Comparison of ENCODE assay signal across 12 cellular contexts in genomic region chr7:24912874-24913514, GRCh38.
DNase-seq lines count a peak whose midpoint lies in the region; ATAC-seq and TF ChIP-seq lines count a peak whose summit lies in the region.
"Had no signal": no experiment of that assay in that cellular context is flagged by ENCODE, and none has a peak within 500 bp of the region (broad histone marks: within the 10 kb centered on the region; RNA-seq: fewer than 3 reads in every experiment).

No MANE protein-coding gene starts in this region.

- CTCF ChIA-PET in activated CD4-positive, alpha-beta T cell treated with anti-CD3 and anti-CD28 coated beads, Interleukin-2, amount 10 ng/mL, durations not matched to agents 7 days and 5 days (lab: Charles Lee), result interaction anchor here (1.1 to 2.1 kb wide), 7 partner anchors 10 to 92 kb away, joined by 3 to 12 read pairs (median 4); no protein-coding TSS in a partner anchor

- H3K4me1 ChIP-seq in sigmoid colon (no peaks in the 10 kb centered on the region), colonic mucosa (no peaks in the 10 kb centered on the region)

- H3K27ac Mint-ChIP-seq in activated CD4-positive, alpha-beta T cell treated with anti-CD3 and anti-CD28 coated beads, Interleukin-2, amount 10 ng/mL, durations not matched to agents 7 days and 5 days, result peak overlapping the region; percentile 20
- H3K27ac Mint-ChIP-seq in activated naive CD8-positive, alpha-beta T cell, result peak overlapping the region; percentile 73
- H3K27ac Mint-ChIP-seq in stimulated activated memory B cell treated with anti-CD40 and anti-IgM and Interleukin-4, amounts not matched to agents 10 μg/mL and 1 μg/mL and 100 μg/mL, for 72 hours, result peak overlapping the region; percentile 71
- H3K27ac Mint-ChIP-seq: type B pancreatic cell had no signal

- no peak for TF ChIP-seq POLR2A in sigmoid colon (IDR thresholded peaks at IDR 0.05)

- H3K4me1 Mint-ChIP-seq in activated CD4-positive, alpha-beta T cell treated with anti-CD3 and anti-CD28 coated beads, Interleukin-2, amount 10 ng/mL, durations not matched to agents 7 days and 5 days, result peaks cover 77% of the 10 kb centered on the region
- H3K4me1 Mint-ChIP-seq in activated naive CD8-positive, alpha-beta T cell (ENCODE audit: low read depth), result peaks cover 77% of the 10 kb centered on the region
- H3K4me1 Mint-ChIP-seq in stimulated activated memory B cell treated with anti-CD40 and anti-IgM and Interleukin-4, amounts not matched to agents 10 μg/mL and 1 μg/mL and 100 μg/mL, for 72 hours, result peaks cover 81% of the 10 kb centered on the region

- no peak overlapping the region for H3K9ac ChIP-seq in colonic mucosa (ENCODE audit: low read depth in 2 of 2, low read length in 2 of 2)

- H3K4me3 ChIP-seq in sigmoid colon, result no peak overlapping the region
- H3K4me3 ChIP-seq in colonic mucosa, result no peak overlapping the region

- H3K27me3 ChIP-seq in sigmoid colon (no peaks in the 10 kb centered on the region), colonic mucosa (no peaks in the 10 kb centered on the region)

- H3K36me3 Mint-ChIP-seq in activated CD4-positive, alpha-beta T cell treated with anti-CD3 and anti-CD28 coated beads, Interleukin-2, amount 10 ng/mL, durations not matched to agents 7 days and 5 days (ENCODE audit: low read depth), result peaks cover 52% of the 10 kb centered on the region
- peaks cover 17% of the 10 kb centered on the region for H3K36me3 Mint-ChIP-seq in activated naive CD8-positive, alpha-beta T cell
- H3K36me3 Mint-ChIP-seq in stimulated activated memory B cell treated with anti-CD40 and anti-IgM and Interleukin-4, amounts not matched to agents 10 μg/mL and 1 μg/mL and 100 μg/mL, for 72 hours, result peaks cover 10% of the 10 kb centered on the region
- H3K36me3 Mint-ChIP-seq: type B pancreatic cell had no signal

- no peaks in the 10 kb centered on the region for H3K27me3 Mint-ChIP-seq in activated CD4-positive, alpha-beta T cell treated with anti-CD3 and anti-CD28 coated beads, Interleukin-2, amount 10 ng/mL, durations not matched to agents 7 days and 5 days
- no peaks in the 10 kb centered on the region for H3K27me3 Mint-ChIP-seq in activated naive CD8-positive, alpha-beta T cell
- H3K27me3 Mint-ChIP-seq in stimulated activated memory B cell treated with anti-CD40 and anti-IgM and Interleukin-4, amounts not matched to agents 10 μg/mL and 1 μg/mL and 100 μg/mL, for 72 hours, result no peaks in the 10 kb centered on the region
- H3K27me3 Mint-ChIP-seq: type B pancreatic cell had no signal

- H3K27ac ChIP-seq in sigmoid colon (no peak overlapping the region), colonic mucosa (no peak overlapping the region)

- H3K9me3 ChIP-seq in sigmoid colon (no peaks in the 10 kb centered on the region), colonic mucosa (no peaks in the 10 kb centered on the region)

- no peak for TF ChIP-seq EP300 in sigmoid colon (IDR thresholded peaks at IDR 0.05)

- no peak overlapping the region for H3K4me3 Mint-ChIP-seq in activated CD4-positive, alpha-beta T cell treated with anti-CD3 and anti-CD28 coated beads, Interleukin-2, amount 10 ng/mL, durations not matched to agents 7 days and 5 days
- no peak overlapping the region for H3K4me3 Mint-ChIP-seq in activated naive CD8-positive, alpha-beta T cell
- H3K4me3 Mint-ChIP-seq in stimulated activated memory B cell treated with anti-CD40 and anti-IgM and Interleukin-4, amounts not matched to agents 10 μg/mL and 1 μg/mL and 100 μg/mL, for 72 hours, result no peak overlapping the region
- H3K4me3 Mint-ChIP-seq: type B pancreatic cell had no signal

- DNase-seq in activated CD4-positive, alpha-beta T cell treated with anti-CD3 and anti-CD28 coated beads, Interleukin-2, amount 10 ng/mL, durations not matched to agents 7 days and 5 days, result no peak
- DNase-seq in activated CD4-positive, alpha-beta T cell treated with anti-CD3 and anti-CD28 coated beads, Interleukin-2, amount 50 U/mL, for 1 hour, result no peak
- peak; percentile 31 for DNase-seq in NAMALWA (ENCODE audit: low spot score)
- no peak for DNase-seq in sigmoid colon
- DNase-seq in colonic mucosa, result no peak
- no peak for DNase-seq in left cardiac atrium
- DNase-seq: amygdala, DMS153, NCI-H526 treated with DMSO at 0.1 percent for 48 hours had no signal

- 86 to 95% methylated on average over 8 of the region's 8 CpGs for WGBS in sigmoid colon, 2 donors

- H3K36me3 ChIP-seq in sigmoid colon (no peaks in the 10 kb centered on the region), colonic mucosa (no peaks in the 10 kb centered on the region)

- intact Hi-C loops in sigmoid colon (cut with DNase I), result no loop called here
- intact Hi-C loops in colonic mucosa (cut with DNase I), result no loop called here
- intact Hi-C loops in left cardiac atrium (cut with DNase I), result no loop called here

- POLR2A ChIA-PET in activated CD4-positive, alpha-beta T cell treated with anti-CD3 and anti-CD28 coated beads, Interleukin-2, amount 10 ng/mL, durations not matched to agents 7 days and 5 days (lab: Charles Lee), result no interaction called here

- ATAC-seq in stimulated activated memory B cell treated with anti-CD40 and anti-IgM and Interleukin-4, amounts not matched to agents 10 μg/mL and 1 μg/mL and 100 μg/mL, for 72 hours, result no peak
- no peak for ATAC-seq in left cardiac atrium

- peaks cover 11% of the 10 kb centered on the region for H3K9me3 Mint-ChIP-seq in activated CD4-positive, alpha-beta T cell treated with anti-CD3 and anti-CD28 coated beads, Interleukin-2, amount 10 ng/mL, durations not matched to agents 7 days and 5 days
- H3K9me3 Mint-ChIP-seq in activated naive CD8-positive, alpha-beta T cell (ENCODE audit: low read depth), result no peaks in the 10 kb centered on the region
- no peaks in the 10 kb centered on the region for H3K9me3 Mint-ChIP-seq in stimulated activated memory B cell treated with anti-CD40 and anti-IgM and Interleukin-4, amounts not matched to agents 10 μg/mL and 1 μg/mL and 100 μg/mL, for 72 hours

- TF ChIP-seq CTCF in sigmoid colon (IDR thresholded peaks at IDR 0.05) (no peak), colonic mucosa (IDR thresholded peaks at IDR 0.05) (no peak)

Comparison
In these comparisons a context has a peak if more than half of its experiments do, and no peak if none do; other contexts are left out.
1. H3K27ac Mint-ChIP-seq: peak in every context shown above with its lines; median percentile 73 in activated naive CD8-positive, alpha-beta T cell; 71 in stimulated activated memory B cell treated with anti-CD40 and anti-IgM and Interleukin-4, amounts not matched to agents 10 μg/mL and 1 μg/mL and 100 μg/mL, for 72 hours; 20 in activated CD4-positive, alpha-beta T cell treated with anti-CD3 and anti-CD28 coated beads, Interleukin-2, amount 10 ng/mL, durations not matched to agents 7 days and 5 days.